Comparison of ENCODE assay signal across 8 cellular contexts in the genomic region with DNA sequence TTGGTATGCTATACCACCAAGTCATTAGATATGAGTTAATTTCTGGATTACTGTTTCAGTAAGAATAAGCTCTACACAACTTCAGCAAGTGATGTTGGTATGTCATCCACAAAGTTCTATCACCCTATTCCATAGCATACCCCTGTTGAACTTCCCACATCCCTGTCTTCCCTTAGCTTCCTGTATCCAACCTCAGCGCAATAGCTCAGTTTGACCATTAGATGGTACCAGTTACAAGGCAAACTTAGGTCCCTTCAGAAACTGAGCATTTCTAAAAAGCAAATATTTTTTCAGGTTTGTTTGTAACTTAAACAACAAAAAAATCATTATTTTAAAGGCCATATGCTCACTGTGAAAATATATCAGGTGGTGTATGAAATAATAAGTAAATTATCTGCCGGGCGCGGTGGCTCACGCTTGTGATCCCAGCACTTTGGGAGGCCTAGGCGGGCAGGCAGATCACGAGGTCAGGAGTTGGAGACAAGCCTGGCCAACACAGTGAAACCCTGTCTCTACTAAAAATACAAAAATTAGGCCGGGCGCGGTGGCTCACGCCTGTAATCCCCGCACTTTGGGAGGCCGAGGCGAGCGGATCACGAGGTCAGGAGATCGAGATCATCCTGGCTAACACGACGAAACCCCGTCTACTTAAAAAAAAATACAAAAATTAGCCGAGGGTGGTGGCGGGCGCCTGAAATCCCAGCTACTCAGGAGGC. TPM values are rescaled to one million over a fixed set of nuclear protein-coding genes. Genes with fewer than 3 reads are reported as not detected.
DNase-seq lines count a peak whose midpoint lies in the region; ATAC-seq, FAIRE-seq and TF ChIP-seq lines count a peak whose summit lies in the region.

No MANE protein-coding gene starts in this region.

- H3K36me3 ChIP-seq in PC-9 (ENCODE audit: low read depth) = no peaks in the 10 kb centered on the region

- H3K9me3 ChIP-seq in PC-9 (ENCODE audit: insufficient read depth, low read depth) = no peaks in the 10 kb centered on the region

- CTCF ChIA-PET in PC-9 (lab: Charles Lee) = interaction anchor here (0.5 to 4.6 kb wide), 15 partner anchors 13 to 1492 kb away, joined by 3 to 38 read pairs (median 5); partner anchors contain the start of genes GABBR1 and POLR1H

- no peak for ATAC-seq in HG02678 (IDR thresholded peaks at IDR 0.05; ENCODE audit: unreplicated experiment)

- H3K4me2 ChIP-seq in PC-9 = no peak overlapping the region

- H3K79me2 ChIP-seq in PC-9 (ENCODE audit: low read depth) = no peaks in the 10 kb centered on the region

- H2AFZ ChIP-seq in PC-9 = no peak overlapping the region

- peaks cover 3% of the 10 kb centered on the region; the same call in 1 of the 2 replicates for H3K4me1 ChIP-seq in PC-9 (replicated peaks; ENCODE audit: insufficient read depth)

- TF ChIP-seq CTCF in AG09309 (IDR thresholded peaks at IDR 0.05; ENCODE audit: control insufficient read depth, insufficient read depth, low read depth, low read length, missing control alignments) = peak; percentile 67
- peak; percentile 69 for TF ChIP-seq CTCF in PC-9 (conservative IDR thresholded peaks at IDR 0.05)
- TF ChIP-seq CTCF in fibroblast of villous mesenchyme (IDR thresholded peaks at IDR 0.05; ENCODE audit: insufficient read depth, low read depth, low read length) = peak; percentile 74

- H3K27ac ChIP-seq in PC-9 = no peak overlapping the region

- H3K4me3 ChIP-seq in AG09309 (ENCODE audit: control insufficient read depth, low read depth, low read length) (no peak overlapping the region), PC-9 (no peak overlapping the region), fibroblast of villous mesenchyme (ENCODE audit: low read depth, low read length) (no peak overlapping the region)

- no peak for DNase-seq in AG09309 (ENCODE audit: low read depth)
- DNase-seq in GM19239 (ENCODE audit: insufficient read length, low spot score) = no peak
- peak; percentile 11 to 47 for DNase-seq in PC-9
- peak; percentile 46 for DNase-seq in fibroblast of villous mesenchyme (ENCODE audit: low read depth)
- no peak for DNase-seq in HPDE6-E6E7 (ENCODE audit: extremely low spot score)
- no peak for DNase-seq in germinal center (ENCODE audit: low spot score)
- no peak for DNase-seq in stimulated activated CD4-positive, alpha-beta T cell treated with anti-CD3 and anti-CD28 coated beads, Interleukin-2, amount 100 ng/mL, for 48 hours

- H3K27me3 ChIP-seq in PC-9 (ENCODE audit: insufficient read depth, low read depth) = no peaks in the 10 kb centered on the region

- H3K9me2 ChIP-seq in PC-9 (ENCODE audit: insufficient read depth) = no peaks in the 10 kb centered on the region

- H3F3A ChIP-seq in PC-9 (ENCODE audit: insufficient read depth, low read depth) = peaks cover 4% of the 10 kb centered on the region; the same call in 1 of the 2 replicates

- BruUV-seq in PC-9 (replicated peaks; lab: Mats Ljungman, UMichigan) = no TSS peak

- intact Hi-C loops in PC-9 (cut with micrococcal nuclease; ENCODE audit: unreplicated experiment) = loop anchor here (1.0 to 10.0 kb wide), 2 partner anchors 48 to 367 kb away; no protein-coding TSS in a partner anchor

- no peaks in the 10 kb centered on the region for H4K20me1 ChIP-seq in PC-9 (ENCODE audit: insufficient read depth)

- POLR2A ChIA-PET in PC-9 (lab: Charles Lee; ENCODE audit: unreplicated experiment) = interaction anchor here (0.6 to 0.8 kb wide), 4 partner anchors 14 to 483 kb away, joined by 3 to 6 read pairs (median 4); no protein-coding TSS in a partner anchor

- FAIRE-seq in GM19239 (lab: Jason Lieb, UNC) = peak; percentile 33

RNA-seq across cellular contexts. Expression of gene MOG, which starts 8.8 kb away (rescaled TPM):
- total RNA-seq in PC-9 (2021) (not detected in 2 replicates), fibroblast of villous mesenchyme (not detected in 2 replicates)

RNA-seq across cellular contexts. Expression of gene GABBR1, which starts 15.1 kb away (rescaled TPM):
- total RNA-seq in PC-9 (2021) = 36.3 and 43.6 TPM in 2 replicates
- 12.5 and 13.9 TPM in 2 replicates for total RNA-seq in fibroblast of villous mesenchyme

RNA-seq across cellular contexts. Expression of gene ZFP57, which starts 32.9 kb away (rescaled TPM):
- total RNA-seq in PC-9 (2021) (0.98 and 1.1 TPM in 2 replicates), fibroblast of villous mesenchyme (0.32 TPM in 1 of 2 replicates, not detected in the other)

Comparison
In these comparisons a context has a peak if more than half of its experiments do, and no peak if none do; other contexts are left out.
1. DNase-seq: peak in PC-9 (2 of 2) and fibroblast of villous mesenchyme (single experiment); none in AG09309 (single experiment), GM19239 (single experiment), HPDE6-E6E7 (single experiment), germinal center (single experiment) and stimulated activated CD4-positive, alpha-beta T cell treated with anti-CD3 and anti-CD28 coated beads, Interleukin-2, amount 100 ng/mL, for 48 hours (0 of 2).
2. Peak in every context shown above with its lines, with median percentiles within 50 percentile points of each other: CTCF ChIP-seq.